7 cellular contexts compared by ENCODE assay signal in the genomic region with DNA sequence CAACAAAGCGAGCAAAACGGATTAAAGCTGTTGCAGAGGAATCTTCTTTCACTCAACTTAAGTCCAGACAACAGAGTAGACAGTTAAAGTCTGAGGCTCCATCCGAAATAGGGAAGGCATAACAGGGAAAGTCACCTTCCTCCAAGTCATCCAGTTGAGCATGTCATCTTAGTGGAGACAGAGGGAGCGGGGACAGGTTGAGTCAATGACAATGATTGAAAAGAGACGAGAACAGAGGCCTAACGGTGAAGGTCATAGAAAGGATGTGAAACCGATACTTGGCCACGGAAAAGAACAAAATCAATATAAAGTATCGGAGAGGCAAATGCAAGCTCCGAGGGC.
A peak's percentile ranks its signal among the peaks of the same experiment; 100 is the strongest.
DNase-seq lines count a peak whose midpoint lies in the region; ATAC-seq and TF ChIP-seq lines count a peak whose summit lies in the region.

No MANE protein-coding gene starts in this region.

- ATAC-seq in GM18499 (IDR thresholded peaks at IDR 0.05; ENCODE audit: insufficient read depth, unreplicated experiment) = peak; percentile 38
- no peak for ATAC-seq in HG02759 (IDR thresholded peaks at IDR 0.05; ENCODE audit: unreplicated experiment)

- no peak for DNase-seq in astrocyte of the cerebellum (ENCODE audit: low read depth)
- DNase-seq in superior temporal gyrus (ENCODE audit: extremely low spot score) = peak; percentile 53
- no peak for DNase-seq in HuH-7 (ENCODE audit: low spot score)

- H3K36me3 ChIP-seq in KOPT-K1 (ENCODE audit: insufficient read depth, low read length) = peaks cover 64% of the 10 kb centered on the region

- peak overlapping the region; percentile 70 for H3K27ac ChIP-seq in KOPT-K1 (ENCODE audit: low read depth, low read length, poor library complexity, severe bottlenecking)
- H3K27ac ChIP-seq in layer of hippocampus (ENCODE audit: low read depth, low read length) = peak overlapping the region; percentile 89

- in situ Hi-C loops in astrocyte of the cerebellum (cut with HindIII; ENCODE audit: low sequenced_read_pairs) = no loop called here

- no peak for TF ChIP-seq CTCF in astrocyte of the cerebellum (IDR thresholded peaks at IDR 0.05; ENCODE audit: low read depth, low read length, missing control alignments)

- peak overlapping the region; percentile 50 for H3K4me3 ChIP-seq in astrocyte of the cerebellum (ENCODE audit: low read depth, low read length)

- H3K9me3 ChIP-seq in KOPT-K1 (ENCODE audit: insufficient read depth, low read length, poor library complexity, severe bottlenecking) = no peaks in the 10 kb centered on the region

- H3K27me3 ChIP-seq in layer of hippocampus (ENCODE audit: control insufficient read depth, insufficient read depth, low read length) = no peaks in the 10 kb centered on the region
